ENCODE assay signal across 9 cellular contexts in the genomic region with DNA sequence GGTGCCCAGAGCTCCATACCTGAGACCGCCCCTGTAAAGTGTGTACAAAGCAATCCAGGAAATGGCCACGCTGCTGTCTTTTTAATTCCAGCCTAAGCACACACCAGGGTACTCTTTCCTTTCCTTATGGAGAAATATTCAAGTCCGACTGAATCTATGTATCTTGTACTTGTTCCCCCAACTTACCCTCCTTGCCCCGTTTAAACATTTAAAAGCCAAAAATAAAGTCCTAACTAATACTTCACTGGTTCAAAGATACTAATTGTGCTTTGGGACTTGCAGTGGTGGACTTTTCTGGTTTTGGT. TPM values are rescaled to one million over a fixed set of nuclear protein-coding genes. Genes with fewer than 3 reads are reported as not detected.
DNase-seq lines count a peak whose midpoint lies in the region; ATAC-seq and TF ChIP-seq lines count a peak whose summit lies in the region.
"Had no signal": no experiment of that assay in that cellular context is flagged by ENCODE, and none has a peak within 500 bp of the region (broad histone marks: within the 10 kb centered on the region; RNA-seq: fewer than 3 reads in every experiment).

No MANE protein-coding gene starts in this region.

- POLR2A ChIA-PET in activated CD8-positive, alpha-beta T cell treated with anti-CD3 and anti-CD28 coated beads, Interleukin-2, amount 10 ng/mL, durations not matched to agents 7 days and 5 days (lab: Charles Lee): interaction anchor here (1.0 to 1.2 kb wide), 4 partner anchors 11 to 1363 kb away, joined by 3 to 4 read pairs (median 3); partner anchors contain the start of gene ALG13

- peak overlapping the region; percentile 87 for H3K27ac Mint-ChIP-seq in activated CD8-positive, alpha-beta T cell treated with anti-CD3 and anti-CD28 coated beads, Interleukin-2, amount 10 ng/mL, durations not matched to agents 7 days and 5 days

- H3K27ac ChIP-seq in iPS-20b (ENCODE audit: low read length): peak overlapping the region; percentile 71
- peak overlapping the region; percentile 86 for H3K27ac ChIP-seq in suprapubic skin

- CTCF ChIA-PET in activated CD8-positive, alpha-beta T cell treated with anti-CD3 and anti-CD28 coated beads, Interleukin-2, amount 10 ng/mL, durations not matched to agents 7 days and 5 days (lab: Charles Lee): interaction anchor here (1.1 to 1.2 kb wide), 2 partner anchors 23 to 158 kb away, joined by 3 read pairs; no protein-coding TSS in a partner anchor

- no peaks in the 10 kb centered on the region for H3K27me3 ChIP-seq in iPS-20b (ENCODE audit: insufficient read depth, low read length)
- H3K27me3 ChIP-seq in suprapubic skin: no peaks in the 10 kb centered on the region

- H3K9ac ChIP-seq in iPS-20b (ENCODE audit: low read depth, low read length): peak overlapping the region; percentile 91

- H3K4me3 Mint-ChIP-seq in activated CD8-positive, alpha-beta T cell treated with anti-CD3 and anti-CD28 coated beads, Interleukin-2, amount 10 ng/mL, durations not matched to agents 7 days and 5 days: peak overlapping the region; percentile 81

- H3K27me3 Mint-ChIP-seq in activated CD8-positive, alpha-beta T cell treated with anti-CD3 and anti-CD28 coated beads, Interleukin-2, amount 10 ng/mL, durations not matched to agents 7 days and 5 days (ENCODE audit: low read depth): no peaks in the 10 kb centered on the region

- H3K4me3 ChIP-seq in iPS-20b (ENCODE audit: low read length): peak overlapping the region; percentile 77
- H3K4me3 ChIP-seq in suprapubic skin: peak overlapping the region; percentile 76

- DNase-seq in NCI-H146 treated with DMSO at 0.1 percent for 48 hours (lab: John Stamatoyannopoulos, UW; ENCODE audit: unreplicated experiment) (peak; percentile 35), NCI-H146 (lab: John Stamatoyannopoulos, UW) (no peak), suprapubic skin (ENCODE audit: low spot score in 2 of 2) (no peak), GF-D8 (lab: John Stamatoyannopoulos, UW) (no peak)
- no peak for DNase-seq in activated CD8-positive, alpha-beta T cell treated with anti-CD3 and anti-CD28 coated beads, Interleukin-2, amount 10 ng/mL, durations not matched to agents 7 days and 5 days
- no peak for DNase-seq in activated CD4-positive, alpha-beta T cell treated with anti-CD3 and anti-CD28 coated beads for 1 hour

- H3K4me1 Mint-ChIP-seq in activated CD8-positive, alpha-beta T cell treated with anti-CD3 and anti-CD28 coated beads, Interleukin-2, amount 10 ng/mL, durations not matched to agents 7 days and 5 days (ENCODE audit: low read depth): peaks cover 20% of the 10 kb centered on the region

- peak; percentile 14 for ATAC-seq in HG03045 (IDR thresholded peaks at IDR 0.05; ENCODE audit: unreplicated experiment)
- no peak for ATAC-seq in activated CD8-positive, alpha-beta T cell treated with anti-CD3 and anti-CD28 coated beads, Interleukin-2, amount 10 ng/mL, durations not matched to agents 7 days and 5 days

- no peak for TF ChIP-seq CTCF in suprapubic skin (IDR thresholded peaks at IDR 0.05)

- no peaks in the 10 kb centered on the region for H3K36me3 ChIP-seq in iPS-20b (ENCODE audit: insufficient read depth, low read depth, low read length)
- H3K36me3 ChIP-seq in suprapubic skin: no peaks in the 10 kb centered on the region

- 29% methylated on average over 4 of the region's 4 CpGs for WGBS in suprapubic skin

- H3K9me3 Mint-ChIP-seq in activated CD8-positive, alpha-beta T cell treated with anti-CD3 and anti-CD28 coated beads, Interleukin-2, amount 10 ng/mL, durations not matched to agents 7 days and 5 days (ENCODE audit: insufficient read depth): no peaks in the 10 kb centered on the region
- H3K9me3 Mint-ChIP-seq: activated naive CD4-positive, alpha-beta T cell treated with anti-CD3 and anti-CD28 coated beads, Interleukin-2, amount 50 U/mL, for 72 hours had no signal

- no peak for TF ChIP-seq POLR2A in suprapubic skin (IDR thresholded peaks at IDR 0.05)

- no peaks in the 10 kb centered on the region for H3K36me3 Mint-ChIP-seq in activated CD8-positive, alpha-beta T cell treated with anti-CD3 and anti-CD28 coated beads, Interleukin-2, amount 10 ng/mL, durations not matched to agents 7 days and 5 days (ENCODE audit: low read depth)

- TF ChIP-seq EP300 in suprapubic skin (IDR thresholded peaks at IDR 0.05): no peak

- H3K9me3 ChIP-seq in iPS-20b (ENCODE audit: insufficient read depth, low read depth, low read length) (no peaks in the 10 kb centered on the region), suprapubic skin (no peaks in the 10 kb centered on the region)

- H3K4me1 ChIP-seq in iPS-20b (ENCODE audit: insufficient read depth, low read length) (peaks cover 21% of the 10 kb centered on the region; the same call in 1 of the 2 replicates), suprapubic skin (peaks cover 8% of the 10 kb centered on the region)

RNA-seq across cellular contexts. Expression of gene AMMECR1, which starts 0.7 kb away (rescaled TPM):
- 1 to 10 TPM; 7.3 to 7.5 TPM for total RNA-seq in activated CD8-positive, alpha-beta T cell treated with anti-CD3 and anti-CD28 coated beads, Interleukin-2, amount 10 ng/mL, durations not matched to agents 7 days and 5 days
- 10 to 100 TPM in 3 of 4 donors, 1 to 10 TPM in 1; 7.4 to 18.9 (median 12.6) TPM for total RNA-seq in suprapubic skin

RNA-seq across cellular contexts. Expression of gene RTL9, which starts 40.0 kb away (rescaled TPM):
- total RNA-seq in activated CD8-positive, alpha-beta T cell treated with anti-CD3 and anti-CD28 coated beads, Interleukin-2, amount 10 ng/mL, durations not matched to agents 7 days and 5 days: not detected
- total RNA-seq in suprapubic skin: under 1 TPM in 1 of 4 donors, not detected in 3; 0.16 TPM
